8 cellular contexts compared by ENCODE assay signal in the genomic region with DNA sequence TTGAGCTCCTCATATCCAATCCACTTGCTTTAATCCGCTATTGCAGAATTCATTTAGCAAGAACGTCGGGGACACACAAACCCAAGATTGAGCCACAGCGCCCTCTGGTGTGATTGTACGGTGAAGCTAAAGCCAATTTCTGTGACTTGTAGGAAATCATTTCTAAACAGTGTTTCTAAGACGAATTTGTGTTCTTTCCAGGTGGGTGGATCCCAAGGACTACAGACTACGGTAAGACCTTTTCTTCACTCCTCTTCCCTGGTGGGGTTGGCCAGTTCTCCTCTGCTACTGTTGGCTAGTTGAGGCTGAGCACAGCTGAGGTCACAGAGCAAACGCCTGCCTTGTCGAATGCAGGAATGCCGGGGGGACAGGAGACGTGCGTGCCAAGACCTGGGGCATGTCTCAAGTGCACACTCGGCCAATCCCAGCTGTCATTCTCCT. TPM values are rescaled to one million over a fixed set of nuclear protein-coding genes. Genes with fewer than 3 reads are reported as not detected.
DNase-seq lines count a peak whose midpoint lies in the region; ATAC-seq and TF ChIP-seq lines count a peak whose summit lies in the region.

No MANE protein-coding gene starts in this region.

- no peaks in the 10 kb centered on the region; the same call in 1 of the 2 replicates for H3K36me3 ChIP-seq in PC-3 (ENCODE audit: low read depth, low read length)

- peak; percentile 85 for TF ChIP-seq CTCF in PC-3 (conservative IDR thresholded peaks at IDR 0.05; ENCODE audit: low read depth, low read length)

- no peaks in the 10 kb centered on the region for H4K20me1 ChIP-seq in PC-3 (ENCODE audit: low read length)

- CTCF ChIA-PET in PC-3 (lab: Charles Lee), result interaction anchor here (0.8 to 1.7 kb wide), 8 partner anchors 35 to 267 kb away, joined by 3 to 9 read pairs (median 6); no protein-coding TSS in a partner anchor

- peak overlapping the region; percentile 55 for H3K9ac ChIP-seq in PC-3 (ENCODE audit: low read length)

- peak; percentile 69 for ATAC-seq in PC-3
- ATAC-seq in GM18907 (IDR thresholded peaks at IDR 0.05; ENCODE audit: unreplicated experiment), result no peak

- BruUV-seq in PC-3 (replicated peaks; lab: Mats Ljungman, UMichigan), result no TSS peak

- peaks cover 5% of the 10 kb centered on the region; the same call in 1 of the 2 replicates for H3K27me3 ChIP-seq in PC-3 (ENCODE audit: low read length)

- peak overlapping the region; percentile 99 for H3K4me2 ChIP-seq in PC-3 (ENCODE audit: low read length)

- H3K9me2 ChIP-seq in PC-3 (replicated peaks; ENCODE audit: low read length), result no peaks in the 10 kb centered on the region

- DNase-seq in CMK (ENCODE audit: low read depth) (peak; percentile 7), HuH-7 (ENCODE audit: low spot score) (peak; percentile 57), PC-3 (peak; percentile 88), activated T-helper 1 cell treated with Interleukin-2 at 50 U/mL for 16 hours (ENCODE audit: low read depth) (peak; percentile 47), fibroblast of the conjunctiva (ENCODE audit: low read depth) (peak; percentile 84), nucleus accumbens (lab: John Stamatoyannopoulos, UW) (peak in 52 of 56 donors; percentile 7 to 91 (median 60)), stromal cell of bone marrow (ENCODE audit: low read depth) (peak; percentile 81)

- H3K4me1 ChIP-seq in PC-3 (ENCODE audit: insufficient read depth, low read length), result peaks cover 13% of the 10 kb centered on the region

- no peaks in the 10 kb centered on the region for H3K79me2 ChIP-seq in PC-3 (ENCODE audit: low read length)

- peak overlapping the region; percentile 67 for H3K4me3 ChIP-seq in PC-3 (ENCODE audit: low read length)

- POLR2A ChIA-PET in PC-3 (lab: Charles Lee; ENCODE audit: unreplicated experiment), result interaction anchor here (0.6 kb wide), 1 partner anchor 18 kb away, joined by 7 read pairs; no protein-coding TSS in a partner anchor

- H2AFZ ChIP-seq in PC-3 (ENCODE audit: low read length), result peak overlapping the region; percentile 98

- no peaks in the 10 kb centered on the region for H3K9me3 ChIP-seq in PC-3 (ENCODE audit: low read length)

- H3F3A ChIP-seq in PC-3 (ENCODE audit: low read length, unreplicated experiment), result no peaks in the 10 kb centered on the region

- H3K27ac ChIP-seq in PC-3 (ENCODE audit: low read length), result no peak overlapping the region

- intact Hi-C loops in PC-3 (cut with micrococcal nuclease), result loop anchor here (1.0 to 10.0 kb wide), 5 partner anchors 40 to 268 kb away; no protein-coding TSS in a partner anchor

RNA-seq across cellular contexts. Expression of a gene that starts 5.2 kb away (rescaled TPM):
- 0.62 and 1.2 TPM in 2 replicates for total RNA-seq in PC-3 (2014; rRNA removed)

Comparison
In these comparisons a context has a peak if more than half of its experiments do, and no peak if none do; other contexts are left out.
1. DNase-seq: peak in every context shown above with its lines; median percentile 88 in PC-3; 84 in fibroblast of the conjunctiva; 81 in stromal cell of bone marrow; 60 in nucleus accumbens; 57 in HuH-7; 47 in activated T-helper 1 cell treated with Interleukin-2 at 50 U/mL for 16 hours; 7 in CMK.